ENCODE assay signal across 15 cellular contexts in the genomic region with DNA sequence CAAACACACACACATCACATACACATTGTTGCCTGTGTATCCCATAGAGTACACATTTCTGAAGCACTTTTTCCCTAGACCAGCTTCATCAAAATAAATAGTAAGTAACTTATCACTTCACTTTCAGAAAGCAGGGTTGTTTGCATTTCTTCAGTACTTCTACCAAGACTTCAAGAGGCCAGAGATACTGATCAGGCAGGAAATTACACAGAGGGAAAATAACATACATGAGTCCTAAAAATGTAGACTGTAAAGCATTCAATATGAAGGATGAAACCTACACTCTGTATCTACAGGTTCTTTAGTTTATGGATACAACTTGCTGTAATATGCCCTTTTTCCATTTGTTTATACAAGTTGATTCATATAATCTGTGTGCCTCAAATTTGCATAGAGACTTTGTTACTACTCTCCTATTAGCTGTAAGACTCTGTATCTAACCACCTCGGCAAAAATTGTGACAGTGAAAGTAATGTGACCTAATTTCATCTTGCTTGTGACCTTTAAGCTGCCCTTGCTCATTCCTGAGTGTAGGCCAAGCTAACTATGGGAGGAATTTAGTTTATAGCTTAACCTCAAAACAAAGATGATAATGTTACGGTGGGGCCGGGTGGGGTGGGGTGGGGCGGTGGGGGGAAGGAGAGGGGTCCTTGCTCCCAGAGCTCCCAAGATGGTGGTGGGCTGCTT.
"Had no signal": no experiment of that assay in that cellular context is flagged by ENCODE, and none has a peak within 500 bp of the region (broad histone marks: within the 10 kb centered on the region; RNA-seq: fewer than 3 reads in every experiment).

No MANE protein-coding gene starts in this region.

- H3K4me3 Mint-ChIP-seq: activated T-helper 1 cell treated with anti-CD3 and anti-CD28 coated beads, Interleukin-12 subunit alpha, Interleukin-12 subunit beta, Interleukin-2, Interleukin-4 antibody, amounts not matched to agents 30 ng/mL and 10 ng/mL and 1 ng/mL, durations not matched to agents 14 hours and 24 hours and 36 hours; effector memory CD8-positive, alpha-beta T cell; neural crest cell; stimulated activated naive B cell treated with anti-CD40 and anti-IgM and Interleukin-4, amounts not matched to agents 10 μg/mL and 1 μg/mL and 100 μg/mL, for 72 hours had no signal

- H3K27me3 Mint-ChIP-seq: effector memory CD8-positive, alpha-beta T cell; stimulated activated naive B cell treated with anti-CD40 and anti-IgM and Interleukin-4, amounts not matched to agents 10 μg/mL and 1 μg/mL and 100 μg/mL, for 72 hours had no signal

- H3K27ac Mint-ChIP-seq: activated naive CD4-positive, alpha-beta T cell treated with anti-CD3 and anti-CD28 coated beads, Interleukin-2, amount 50 U/mL, for 72 hours; activated T-helper 1 cell treated with anti-CD3 and anti-CD28 coated beads, Interleukin-12 subunit alpha, Interleukin-12 subunit beta, Interleukin-2, Interleukin-4 antibody, amounts not matched to agents 30 ng/mL and 10 ng/mL and 1 ng/mL, durations not matched to agents 14 hours and 24 hours and 36 hours; effector memory CD8-positive, alpha-beta T cell; stimulated activated naive B cell treated with anti-CD40 and anti-IgM and Interleukin-4, amounts not matched to agents 10 μg/mL and 1 μg/mL and 100 μg/mL, for 72 hours had no signal

- DNase-seq: activated CD4-positive, alpha-beta T cell treated with anti-CD3 and anti-CD28 coated beads, Interleukin-2, amount 50 U/mL, for 4 hours; activated gamma-delta T cell treated with Interleukin-2 at 50 U/mL for 16 hours; activated T-cell treated with anti-CD3 and anti-CD28 coated beads for 4 hours; amniotic stem cell; effector memory CD8-positive, alpha-beta T cell; left colon; stimulated activated CD4-positive, alpha-beta T cell treated with anti-CD3 and anti-CD28 coated beads, Interleukin-4, amount 100 ng/mL, for 4 hours; stimulated activated naive B cell treated with anti-CD40 and anti-IgM and Interleukin-4, amounts not matched to agents 10 μg/mL and 1 μg/mL and 100 μg/mL, for 72 hours; T1000; thyroid gland had no signal

- H3K36me3 Mint-ChIP-seq: activated naive CD4-positive, alpha-beta T cell treated with anti-CD3 and anti-CD28 coated beads, Interleukin-2, amount 50 U/mL, for 72 hours; stimulated activated naive B cell treated with anti-CD40 and anti-IgM and Interleukin-4, amounts not matched to agents 10 μg/mL and 1 μg/mL and 100 μg/mL, for 72 hours had no signal

- H3K9me3 Mint-ChIP-seq: activated naive CD4-positive, alpha-beta T cell treated with anti-CD3 and anti-CD28 coated beads, Interleukin-2, amount 50 U/mL, for 72 hours; activated T-helper 1 cell treated with anti-CD3 and anti-CD28 coated beads, Interleukin-12 subunit alpha, Interleukin-12 subunit beta, Interleukin-2, Interleukin-4 antibody, amounts not matched to agents 30 ng/mL and 10 ng/mL and 1 ng/mL, durations not matched to agents 14 hours and 24 hours and 36 hours; neural crest cell had no signal

- ATAC-seq: activated CD4-positive, CD25-positive, alpha-beta regulatory T cell treated with anti-CD3 and anti-CD28 coated beads, Interleukin-2, amount 50 U/mL, for 24 hours; effector memory CD8-positive, alpha-beta T cell; left colon; sciatic nerve; stimulated activated naive B cell treated with anti-CD40 and anti-IgM and Interleukin-4, amounts not matched to agents 10 μg/mL and 1 μg/mL and 100 μg/mL, for 72 hours had no signal
